ENCODE assay signal across 13 cellular contexts in genomic region chr9:137007816-137008270, GRCh38. TPM values are rescaled to one million over a fixed set of nuclear protein-coding genes. Genes with fewer than 3 reads are reported as not detected.
A peak's percentile ranks its signal among the peaks of the same experiment; 100 is the strongest.
DNase-seq lines count a peak whose midpoint lies in the region; ATAC-seq lines count a peak whose summit lies in the region.
"Had no signal": no experiment of that assay in that cellular context is flagged by ENCODE, and none has a peak within 500 bp of the region (broad histone marks: within the 10 kb centered on the region; RNA-seq: fewer than 3 reads in every experiment).

No MANE protein-coding gene starts in this region.

- H3K27me3 ChIP-seq in SJCRH30 (no peaks in the 10 kb centered on the region), layer of hippocampus (ENCODE audit: control insufficient read depth, insufficient read depth, low read length) (no peaks in the 10 kb centered on the region), aorta (ENCODE audit: control insufficient read depth in 1 of 2, insufficient read depth in 2 of 2, low read length in 1 of 2) (no peaks in the 10 kb centered on the region)

- DNase-seq in SJCRH30 (peak; percentile 50), aorta (no peak)
- DNase-seq: CD4-positive, alpha-beta T cell; EL; H7; NCI-H1048; NCI-H1436 treated with DMSO at 0.1 percent for 48 hours; NCI-H82 had no signal

- H3K9me3 ChIP-seq in SJCRH30 (replicated peaks) (peaks cover 9% of the 10 kb centered on the region), aorta (ENCODE audit: control insufficient read depth, low read length) (no peaks in the 10 kb centered on the region)

- H3K27ac ChIP-seq in SJCRH30 (peak overlapping the region; percentile 15; the same call in 1 of the 2 replicates), layer of hippocampus (ENCODE audit: low read depth, low read length) (peak overlapping the region; percentile 30), aorta (ENCODE audit: low read depth in 1 of 2, low read length in 2 of 2) (no peak overlapping the region)

- peaks cover 17% of the 10 kb centered on the region for H3K4me1 ChIP-seq in SJCRH30
- H3K4me1 ChIP-seq in aorta (ENCODE audit: control insufficient read depth in 1 of 2, insufficient read depth in 2 of 2, low read length in 2 of 2) = no peaks in the 10 kb centered on the region

- no peaks in the 10 kb centered on the region for H3K36me3 ChIP-seq in SJCRH30
- no peaks in the 10 kb centered on the region for H3K36me3 ChIP-seq in aorta (ENCODE audit: control insufficient read depth in 1 of 2, insufficient read depth in 2 of 2, low read length in 1 of 2)

- intact Hi-C loops in aorta (cut with DNase I) = no loop called here

- peak overlapping the region; percentile 6 for H3K4me3 ChIP-seq in SJCRH30
- no peak overlapping the region for H3K4me3 ChIP-seq in aorta (ENCODE audit: low read length in 2 of 2)

- WGBS in aorta, 2 donors = 87 to 91% methylated on average over 13 of the region's 13 CpGs

- ATAC-seq in aorta (ENCODE audit: low FRiP score) (peak; percentile 20), HG03097 (IDR thresholded peaks at IDR 0.05; ENCODE audit: low FRiP score, unreplicated experiment) (no peak), HG03520 (IDR thresholded peaks at IDR 0.05; ENCODE audit: unreplicated experiment) (no peak)

RNA-seq across cellular contexts. Expression of gene CLIC3, which starts 11.5 kb away (rescaled TPM):
- 0.28 and 0.55 TPM in 2 replicates for total RNA-seq in SJCRH30 (2014; rRNA removed; shearing (Covaris generic))
- total RNA-seq in aorta = 1 to 10 TPM; 3.8 to 7.0 TPM
- 1 to 10 TPM; 1.6 to 6.7 TPM for polyA plus RNA-seq in aorta
- total RNA-seq: H7 had no signal

RNA-seq across cellular contexts. Expression of gene PAXX, which starts 15.6 kb away (rescaled TPM):
- total RNA-seq in SJCRH30 (2014; rRNA removed; shearing (Covaris generic)) = 25.9 and 27.8 TPM in 2 replicates
- 10 to 100 TPM; 27.8 to 42.0 TPM for total RNA-seq in aorta
- 100 to 1,000 TPM in 1 of 2 donors, 10 to 100 TPM in 1; 39.9 to 192 TPM for polyA plus RNA-seq in aorta

RNA-seq across cellular contexts. Expression of gene ABCA2, which starts 20.2 kb away (rescaled TPM):
- 4.0 and 4.6 TPM in 2 replicates for total RNA-seq in SJCRH30 (2014; rRNA removed; shearing (Covaris generic))
- total RNA-seq in aorta = 10 to 100 TPM; 27.3 to 60.0 TPM
- polyA plus RNA-seq in aorta = 10 to 100 TPM in 1 of 2 donors, 1 to 10 TPM in 1; 9.0 to 48.1 TPM

RNA-seq across cellular contexts. Expression of gene FUT7, which starts 24.0 kb away (rescaled TPM):
- total RNA-seq in SJCRH30 (2014; rRNA removed; shearing (Covaris generic)) = not detected in 2 replicates
- total RNA-seq in aorta = under 1 TPM; 0.27 to 0.68 TPM
- not detected for polyA plus RNA-seq in aorta
- total RNA-seq: H7, NCI-H460 had no signal

RNA-seq across cellular contexts. Expression of gene LCNL1, which starts 25.1 kb away (rescaled TPM):
- not detected in 2 replicates for total RNA-seq in SJCRH30 (2014; rRNA removed; shearing (Covaris generic))
- total RNA-seq in aorta = 1 to 10 TPM in 1 of 2 donors, under 1 TPM in 1; 0.36 to 1.1 TPM
- polyA plus RNA-seq in aorta = under 1 TPM in 1 of 2 donors, not detected in 1; 0.15 TPM
- total RNA-seq: MCF 10A, NCI-H460 had no signal

Comparison
In these comparisons a context has a peak if more than half of its experiments do, and no peak if none do; other contexts are left out.
1. DNase-seq: peak in SJCRH30 (2 of 2); none in aorta (0 of 2).
2. H3K27ac ChIP-seq: peak in SJCRH30 (single experiment) and layer of hippocampus (single experiment); none in aorta (0 of 2).